ENCODE assay signal across 32 cellular contexts in genomic region chr7:1676550-1677071, GRCh38. TPM values are rescaled to one million over a fixed set of nuclear protein-coding genes. Genes with fewer than 3 reads are reported as not detected.
DNase-seq lines count a peak whose midpoint lies in the region; ATAC-seq, FAIRE-seq and TF ChIP-seq lines count a peak whose summit lies in the region.
"Had no signal": no experiment of that assay in that cellular context is flagged by ENCODE, and none has a peak within 500 bp of the region (broad histone marks: within the 10 kb centered on the region; RNA-seq: fewer than 3 reads in every experiment).

No MANE protein-coding gene starts in this region.

- 75 to 83% (median 78%) methylated on average over 21 to 23 of the region's 23 CpGs for WGBS in stomach, 5 donors

- CTCF ChIA-PET in activated naive CD4-positive, alpha-beta T cell treated with anti-CD3 and anti-CD28 coated beads, Interleukin-2, amount 10 ng/mL, durations not matched to agents 7 days and 5 days (lab: Charles Lee), result no interaction called here

- no peak overlapping the region for H3K9ac ChIP-seq in kidney (ENCODE audit: low read length in 2 of 2)

- H3K27me3 Mint-ChIP-seq in activated naive CD4-positive, alpha-beta T cell treated with anti-CD3 and anti-CD28 coated beads, Interleukin-2, amount 10 ng/mL, durations not matched to agents 7 days and 5 days, result peaks cover 38% of the 10 kb centered on the region

- H3K4me1 Mint-ChIP-seq in activated naive CD4-positive, alpha-beta T cell treated with anti-CD3 and anti-CD28 coated beads, Interleukin-2, amount 10 ng/mL, durations not matched to agents 7 days and 5 days, result no peaks in the 10 kb centered on the region

- DNase-seq in activated naive CD4-positive, alpha-beta T cell treated with anti-CD3 and anti-CD28 coated beads, Interleukin-2, amount 10 ng/mL, durations not matched to agents 7 days and 5 days, result peak; percentile 15
- no peak for DNase-seq in activated naive CD4-positive, alpha-beta T cell (lab: John Stamatoyannopoulos, UW)
- DNase-seq in H7 (peak; percentile 50), kidney (peak; percentile 51), stomach (peak; percentile 17), islet precursor cell (no peak), NCI-H1092 (lab: John Stamatoyannopoulos, UW) (no peak)
- DNase-seq: amniotic stem cell; C1 segment of cervical spinal cord; COR-L47; DMS53; effector CD4-positive, alpha-beta T cell; KG1; mesendoderm; NCI-H1105 treated with DMSO at 0.1 percent for 48 hours; NCI-H187 treated with DMSO at 0.1 percent for 48 hours; NCI-H345; NCI-H69; SHP77 treated with DMSO at 0.1 percent for 48 hours; stimulated activated CD4-positive, alpha-beta T cell treated with anti-CD3 and anti-CD28 coated beads, Interleukin-12 subunit alpha, Interleukin-12 subunit beta, amount 100 ng/mL, for 4 hours; stimulated activated CD4-positive, alpha-beta T cell treated with anti-CD3 and anti-CD28 coated beads, Interleukin-2, amount 100 ng/mL, for 48 hours had no signal

- H3K9me3 ChIP-seq in kidney (ENCODE audit: control insufficient read depth in 1 of 2, low read length in 2 of 2), result no peaks in the 10 kb centered on the region
- no peaks in the 10 kb centered on the region for H3K9me3 ChIP-seq in stomach
- H3K9me3 ChIP-seq: breast epithelium, tibial nerve had no signal

- no peak overlapping the region for H3K4me3 ChIP-seq in H7 (ENCODE audit: insufficient read depth, low read depth, low read length)
- H3K4me3 ChIP-seq in kidney (ENCODE audit: low read length in 2 of 2), result no peak overlapping the region
- no peak overlapping the region for H3K4me3 ChIP-seq in stomach
- H3K4me3 ChIP-seq: breast epithelium, tibial nerve had no signal

- TF ChIP-seq CTCF in kidney (IDR thresholded peaks at IDR 0.05; ENCODE audit: borderline replicate concordance, extremely low read depth, insufficient read depth), result no peak
- no peak for TF ChIP-seq CTCF in stomach (IDR thresholded peaks at IDR 0.05)

- TF ChIP-seq POLR2A in stomach (IDR thresholded peaks at IDR 0.05), result no peak

- intact Hi-C loops in kidney (cut with DNase I), result no loop called here
- intact Hi-C loops in stomach (cut with DNase I; ENCODE audit: low total_unique reads), result no loop called here

- no peak for FAIRE-seq in kidney (lab: Jason Lieb, UNC)
- FAIRE-seq: colon, GM12892 had no signal

- H3K27me3 ChIP-seq in H7 (ENCODE audit: control insufficient read depth, insufficient read depth, low read length) (no peaks in the 10 kb centered on the region; the same call in 1 of the 2 replicates), stomach (peaks cover 2 to 89% (median 44%) of the 10 kb centered on the region in 3 donors)

- H3K27ac Mint-ChIP-seq in activated naive CD4-positive, alpha-beta T cell treated with anti-CD3 and anti-CD28 coated beads, Interleukin-2, amount 10 ng/mL, durations not matched to agents 7 days and 5 days, result no peak overlapping the region

- H3K36me3 Mint-ChIP-seq in activated naive CD4-positive, alpha-beta T cell treated with anti-CD3 and anti-CD28 coated beads, Interleukin-2, amount 10 ng/mL, durations not matched to agents 7 days and 5 days, result no peaks in the 10 kb centered on the region

- H3K4me3 Mint-ChIP-seq in activated naive CD4-positive, alpha-beta T cell treated with anti-CD3 and anti-CD28 coated beads, Interleukin-2, amount 10 ng/mL, durations not matched to agents 7 days and 5 days, result no peak overlapping the region
- H3K4me3 Mint-ChIP-seq: H9, neural crest cell had no signal

- H3K27ac ChIP-seq in kidney (ENCODE audit: low read depth in 2 of 2, low read length in 2 of 2) (no peak overlapping the region), stomach (no peak overlapping the region)
- H3K27ac ChIP-seq: breast epithelium, HL-60, tibial nerve had no signal

- no peaks in the 10 kb centered on the region for H3K4me1 ChIP-seq in kidney (ENCODE audit: control insufficient read depth in 1 of 2, insufficient read depth in 1 of 2, low read depth in 1 of 2, low read length in 2 of 2)
- H3K4me1 ChIP-seq in stomach, result no peaks in the 10 kb centered on the region
- H3K4me1 ChIP-seq: breast epithelium, tibial nerve had no signal

- no peak for TF ChIP-seq EP300 in stomach (IDR thresholded peaks at IDR 0.05)

- H3K36me3 ChIP-seq in H7 (replicated peaks; ENCODE audit: control insufficient read depth, insufficient read depth, low read length) (no peaks in the 10 kb centered on the region), kidney (ENCODE audit: control insufficient read depth in 1 of 2, insufficient read depth in 2 of 2, low read length in 2 of 2) (no peaks in the 10 kb centered on the region), stomach (no peaks in the 10 kb centered on the region)
- H3K36me3 ChIP-seq: breast epithelium, tibial nerve had no signal

- no peak for ATAC-seq in HG03469 (IDR thresholded peaks at IDR 0.05; ENCODE audit: unreplicated experiment)
- ATAC-seq: left lobe of liver, Panc1 had no signal

- H3K9me3 Mint-ChIP-seq in activated naive CD4-positive, alpha-beta T cell treated with anti-CD3 and anti-CD28 coated beads, Interleukin-2, amount 10 ng/mL, durations not matched to agents 7 days and 5 days, result no peaks in the 10 kb centered on the region
- H3K9me3 Mint-ChIP-seq: H9, neural crest cell had no signal

RNA-seq across cellular contexts. Expression of gene ELFN1, which starts 6.5 kb away (rescaled TPM):
- total RNA-seq in H7 (2014; rRNA removed; shearing (Covaris generic)), result 16.0 and 19.9 TPM in 2 replicates
- 3.8 TPM for total RNA-seq in kidney
- polyA plus RNA-seq in kidney (ENCODE audit: insufficient read depth, low read depth, low replicate concordance), result 3.5 TPM
- 1 to 10 TPM in 1 of 5 donors, under 1 TPM in 3, not detected in 1; 0.43 to 4.3 (median 0.50) TPM for total RNA-seq in stomach
- under 1 TPM; 0.19 to 0.76 (median 0.53) TPM for polyA plus RNA-seq in stomach
- total RNA-seq: MCF 10A had no signal

Comparison
In these comparisons a context has a peak if more than half of its experiments do, and no peak if none do; other contexts are left out.
1. DNase-seq: peak in activated naive CD4-positive, alpha-beta T cell treated with anti-CD3 and anti-CD28 coated beads, Interleukin-2, amount 10 ng/mL, durations not matched to agents 7 days and 5 days (single experiment), H7 (single experiment), kidney (single experiment) and stomach (single experiment); none in activated naive CD4-positive, alpha-beta T cell (0 of 4), islet precursor cell (single experiment) and NCI-H1092 (single experiment).